ENCODE assay signal across 1 cellular context in the genomic region with DNA sequence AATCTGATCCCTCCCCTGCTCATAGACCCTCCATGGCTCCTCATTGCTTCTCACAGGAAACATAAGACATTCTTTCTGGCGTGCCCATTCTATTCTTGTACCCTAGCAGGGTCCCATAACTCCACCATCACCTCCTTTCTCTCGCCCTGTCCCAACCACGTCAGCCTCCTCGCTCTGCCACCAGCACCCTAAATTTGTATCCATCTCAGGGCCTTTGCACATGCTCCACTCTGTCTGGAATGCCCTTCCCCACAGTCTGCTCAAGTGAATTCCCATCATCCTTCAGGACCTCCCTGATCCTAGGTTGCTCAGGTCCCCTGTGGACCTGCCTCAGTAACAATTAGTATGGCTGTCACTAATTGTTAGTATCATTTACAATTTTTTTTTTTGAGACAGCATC.
TF ChIP-seq lines count a peak whose summit lies in the region.

No MANE protein-coding gene starts in this region.

TF ChIP-seq in K562, 482 proteins besides CTCF, POLR2A, EP300 and RAD21:
- TF ChIP-seq ZNF197 (CRISPR knock-in tag; IDR thresholded peaks at IDR 0.05; ENCODE audit: low read depth) (no peak), ESRRB (CRISPR knock-in tag; IDR thresholded peaks at IDR 0.05; ENCODE audit: borderline replicate concordance) (no peak), PRMT5 (CRISPR knock-in tag; IDR thresholded peaks at IDR 0.05) (no peak), ZNF263 (CRISPR knock-in tag; IDR thresholded peaks at IDR 0.05; ENCODE audit: borderline replicate concordance) (0 out of 2 replicates have a peak, but pooled peaks have one; percentile 28)
TF ChIP-seq in K562: peak in this region for 1.
